8 cellular contexts compared by ENCODE assay signal in genomic region chr13:113585828-113586355, GRCh38. TPM values are rescaled to one million over a fixed set of nuclear protein-coding genes. Genes with fewer than 3 reads are reported as not detected.
DNase-seq lines count a peak whose midpoint lies in the region; ATAC-seq and TF ChIP-seq lines count a peak whose summit lies in the region.

No MANE protein-coding gene starts in this region.

- no peak overlapping the region for H3K27ac ChIP-seq in right lobe of liver
- no peak overlapping the region for H3K27ac ChIP-seq in tibial nerve

- H3K27ac Mint-ChIP-seq in activated naive CD8-positive, alpha-beta T cell treated with anti-CD3 and anti-CD28 coated beads, Interleukin-2, amount 10 ng/mL, durations not matched to agents 7 days and 5 days, result peak overlapping the region; percentile 90

- TF ChIP-seq CTCF in right lobe of liver (IDR thresholded peaks at IDR 0.05) (no peak), tibial nerve (IDR thresholded peaks at IDR 0.05) (no peak)

- peak; percentile 33 for DNase-seq in stimulated activated CD4-positive, alpha-beta T cell treated with anti-CD3 and anti-CD28 coated beads, Interleukin-15, amount 100 ng/mL, for 24 hours
- no peak for DNase-seq in stimulated activated CD4-positive, alpha-beta T cell treated with anti-CD3 and anti-CD28 coated beads, Interleukin-2, amount 100 ng/mL, for 48 hours
- DNase-seq in activated naive CD8-positive, alpha-beta T cell treated with anti-CD3 and anti-CD28 coated beads, Interleukin-2, amount 10 ng/mL, durations not matched to agents 7 days and 5 days, result peak; percentile 22
- DNase-seq in right lobe of liver (peak in 2 of 3 donors; percentile 39 to 48), tibial nerve (ENCODE audit: low spot score in 2 of 2) (no peak), COLO829 (ENCODE audit: low spot score) (no peak), NCI-H1105 treated with DMSO at 0.1 percent for 48 hours (lab: John Stamatoyannopoulos, UW) (no peak)

- H3K4me1 Mint-ChIP-seq in activated naive CD8-positive, alpha-beta T cell treated with anti-CD3 and anti-CD28 coated beads, Interleukin-2, amount 10 ng/mL, durations not matched to agents 7 days and 5 days, result peaks cover 35% of the 10 kb centered on the region

- intact Hi-C loops in right lobe of liver (cut with DNase I), result no loop called here

- no peak for ATAC-seq in activated naive CD8-positive, alpha-beta T cell treated with anti-CD3 and anti-CD28 coated beads, Interleukin-2, amount 10 ng/mL, durations not matched to agents 7 days and 5 days (ENCODE audit: low read depth)
- ATAC-seq in right lobe of liver (no peak), GM19351 (IDR thresholded peaks at IDR 0.05; ENCODE audit: unreplicated experiment) (no peak)

- H3K4me3 ChIP-seq in right lobe of liver (peak overlapping the region in 2 of 3 donors; percentile 56 to 66), tibial nerve (peak overlapping the region in 2 of 4 donors; percentile 51 to 72)

- TF ChIP-seq EP300 in tibial nerve (IDR thresholded peaks at IDR 0.05), result no peak

- H3K4me1 ChIP-seq in right lobe of liver (peaks cover 0 to 6% (median 0%) of the 10 kb centered on the region in 4 donors), tibial nerve (peaks cover 0 to 20% (median 0%) of the 10 kb centered on the region in 4 donors)

- H3K27me3 Mint-ChIP-seq in activated naive CD8-positive, alpha-beta T cell treated with anti-CD3 and anti-CD28 coated beads, Interleukin-2, amount 10 ng/mL, durations not matched to agents 7 days and 5 days, result no peaks in the 10 kb centered on the region

- peak overlapping the region; percentile 87 for H3K4me3 Mint-ChIP-seq in activated naive CD8-positive, alpha-beta T cell treated with anti-CD3 and anti-CD28 coated beads, Interleukin-2, amount 10 ng/mL, durations not matched to agents 7 days and 5 days

- no peaks in the 10 kb centered on the region for H3K9me3 Mint-ChIP-seq in activated naive CD8-positive, alpha-beta T cell treated with anti-CD3 and anti-CD28 coated beads, Interleukin-2, amount 10 ng/mL, durations not matched to agents 7 days and 5 days

- POLR2A ChIA-PET in activated naive CD8-positive, alpha-beta T cell treated with anti-CD3 and anti-CD28 coated beads, Interleukin-2, amount 10 ng/mL, durations not matched to agents 7 days and 5 days (lab: Charles Lee), result no interaction called here

- TF ChIP-seq POLR2A in right lobe of liver (IDR thresholded peaks at IDR 0.05) (no peak), tibial nerve (IDR thresholded peaks at IDR 0.05) (no peak)

- 67% methylated on average over 10 of the region's 11 CpGs for WGBS in right lobe of liver (ENCODE audit: insufficient coverage, low coverage, low lambda C conversion rate, missing lambda C conversion rate)
- WGBS in tibial nerve, 2 donors, result 71 to 76% methylated on average over 11 of the region's 11 CpGs

- H3K27me3 ChIP-seq in right lobe of liver, result no peaks in the 10 kb centered on the region
- H3K27me3 ChIP-seq in tibial nerve, result no peaks in the 10 kb centered on the region

- peaks cover 34% of the 10 kb centered on the region for H3K36me3 Mint-ChIP-seq in activated naive CD8-positive, alpha-beta T cell treated with anti-CD3 and anti-CD28 coated beads, Interleukin-2, amount 10 ng/mL, durations not matched to agents 7 days and 5 days

- no peaks in the 10 kb centered on the region for H3K9me3 ChIP-seq in right lobe of liver
- H3K9me3 ChIP-seq in tibial nerve, result no peaks in the 10 kb centered on the region

- H3K36me3 ChIP-seq in right lobe of liver, result no peaks in the 10 kb centered on the region
- peaks cover 0 to 20% (median 0%) of the 10 kb centered on the region in 3 donors for H3K36me3 ChIP-seq in tibial nerve

RNA-seq across cellular contexts. Expression of gene TFDP1, which starts 1.3 kb away (rescaled TPM):
- total RNA-seq in activated naive CD8-positive, alpha-beta T cell treated with anti-CD3 and anti-CD28 coated beads, Interleukin-2, amount 10 ng/mL, durations not matched to agents 7 days and 5 days, result 100 to 1,000 TPM; 103 to 117 TPM
- total RNA-seq in right lobe of liver (10 to 100 TPM; 21.7 to 26.9 (median 25.1) TPM), tibial nerve (10 to 100 TPM; 19.2 to 45.3 (median 34.1) TPM)

Comparison
In these comparisons a context has a peak if more than half of its experiments do, and no peak if none do; other contexts are left out.
1. DNase-seq: peak in stimulated activated CD4-positive, alpha-beta T cell treated with anti-CD3 and anti-CD28 coated beads, Interleukin-15, amount 100 ng/mL, for 24 hours (single experiment), activated naive CD8-positive, alpha-beta T cell treated with anti-CD3 and anti-CD28 coated beads, Interleukin-2, amount 10 ng/mL, durations not matched to agents 7 days and 5 days (single experiment) and right lobe of liver (2 of 3); none in stimulated activated CD4-positive, alpha-beta T cell treated with anti-CD3 and anti-CD28 coated beads, Interleukin-2, amount 100 ng/mL, for 48 hours (0 of 2), tibial nerve (0 of 2), COLO829 (single experiment) and NCI-H1105 treated with DMSO at 0.1 percent for 48 hours (single experiment).